Comparison of ENCODE assay signal across 12 cellular contexts in the genomic region with DNA sequence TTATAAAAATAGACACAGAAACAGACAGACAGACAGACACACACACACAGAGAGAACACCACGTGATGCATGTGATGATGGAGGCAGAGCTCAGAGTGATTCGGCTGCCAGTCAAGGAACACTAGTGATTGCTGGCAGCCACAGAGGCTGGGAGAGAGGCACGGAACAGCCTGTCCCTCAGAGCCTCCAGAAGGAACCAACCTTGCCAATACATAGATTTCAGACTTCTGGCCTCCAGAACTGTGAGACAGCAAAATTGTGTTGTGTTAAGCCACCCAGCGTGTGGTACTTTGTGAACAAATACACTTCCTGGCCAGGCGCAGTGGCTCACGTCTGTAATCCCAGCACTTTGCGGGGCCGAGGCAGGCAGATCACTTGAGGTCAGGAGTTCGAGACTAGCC. TPM values are rescaled to one million over a fixed set of nuclear protein-coding genes. Genes with fewer than 3 reads are reported as not detected.
DNase-seq lines count a peak whose midpoint lies in the region; ATAC-seq and TF ChIP-seq lines count a peak whose summit lies in the region.
"Had no signal": no experiment of that assay in that cellular context is flagged by ENCODE, and none has a peak within 500 bp of the region (broad histone marks: within the 10 kb centered on the region; RNA-seq: fewer than 3 reads in every experiment).

No MANE protein-coding gene starts in this region.

- no peaks in the 10 kb centered on the region for H3K9me3 Mint-ChIP-seq in nephron progenitor cell

- H3K36me3 Mint-ChIP-seq in nephron progenitor cell (ENCODE audit: low read depth), result no peaks in the 10 kb centered on the region

- intact Hi-C loops in upper lobe of right lung (cut with DNase I), result no loop called here

- no peak overlapping the region for H3K4me3 Mint-ChIP-seq in nephron progenitor cell

- WGBS in gastroesophageal sphincter (ENCODE audit: low coverage in 1 of 2), 2 donors, result 76% methylated on average over 6 of the region's 9 CpGs; no CpG with 5 or more reads in 1 of the 2 donors

- no peak for TF ChIP-seq POLR2A in gastroesophageal sphincter (IDR thresholded peaks at IDR 0.05)

- H3K4me1 ChIP-seq in RWPE2 (ENCODE audit: insufficient read depth, poor library complexity, severe bottlenecking) (peaks cover 12% of the 10 kb centered on the region), gastroesophageal sphincter (peaks cover 0 to 37% (median 0%) of the 10 kb centered on the region in 3 donors), upper lobe of right lung (no peaks in the 10 kb centered on the region)

- no peaks in the 10 kb centered on the region for H3K27me3 ChIP-seq in RWPE2 (ENCODE audit: insufficient read depth, poor library complexity, severe bottlenecking)
- H3K27me3 ChIP-seq in gastroesophageal sphincter, result no peaks in the 10 kb centered on the region
- H3K27me3 ChIP-seq in upper lobe of right lung, result no peaks in the 10 kb centered on the region

- TF ChIP-seq CTCF in RWPE2 (IDR thresholded peaks at IDR 0.05; ENCODE audit: poor library complexity, severe bottlenecking) (no peak), gastroesophageal sphincter (IDR thresholded peaks at IDR 0.05) (no peak), nephron progenitor cell (IDR thresholded peaks at IDR 0.05) (no peak), upper lobe of right lung (IDR thresholded peaks at IDR 0.05) (no peak)

- ATAC-seq in RWPE2 (ENCODE audit: low read depth) (no peak), gastroesophageal sphincter (peak; percentile 79), upper lobe of right lung (peak; percentile 26), HG02973 (IDR thresholded peaks at IDR 0.05; ENCODE audit: unreplicated experiment) (no peak), GM18907 (IDR thresholded peaks at IDR 0.05; ENCODE audit: unreplicated experiment) (no peak)

- H3K4me3 ChIP-seq in RWPE2 (ENCODE audit: severe bottlenecking) (no peak overlapping the region), gastroesophageal sphincter (no peak overlapping the region), upper lobe of right lung (no peak overlapping the region)
- H3K4me3 ChIP-seq: SJCRH30 had no signal

- no peak overlapping the region for H3K27ac ChIP-seq in RWPE2 (ENCODE audit: poor library complexity, severe bottlenecking)
- H3K27ac ChIP-seq in gastroesophageal sphincter, result peak overlapping the region in 2 of 4 donors; percentile 65 to 66
- H3K27ac ChIP-seq in upper lobe of right lung, result no peak overlapping the region
- H3K27ac ChIP-seq: SJCRH30 had no signal

- peak; percentile 64 for DNase-seq in RWPE2 (ENCODE audit: low spot score)
- no peak for DNase-seq in nephron progenitor cell
- DNase-seq in upper lobe of right lung, result no peak
- no peak for DNase-seq in central memory CD4-positive, alpha-beta T cell
- DNase-seq: effector memory CD4-positive, alpha-beta T cell; mesendoderm; NCI-H187; NCI-H82; SJCRH30 had no signal

- H3K4me1 Mint-ChIP-seq in nephron progenitor cell, result peaks cover 42% of the 10 kb centered on the region

- H3K9me3 ChIP-seq in RWPE2 (ENCODE audit: severe bottlenecking) (no peaks in the 10 kb centered on the region), gastroesophageal sphincter (no peaks in the 10 kb centered on the region), upper lobe of right lung (no peaks in the 10 kb centered on the region)
- H3K9me3 ChIP-seq: SJCRH30 had no signal

- no peaks in the 10 kb centered on the region for H3K27me3 Mint-ChIP-seq in nephron progenitor cell (ENCODE audit: low read depth, poor library complexity)

- H3K27ac Mint-ChIP-seq in nephron progenitor cell, result peak overlapping the region; percentile 71

- TF ChIP-seq EP300 in gastroesophageal sphincter (IDR thresholded peaks at IDR 0.05), result no peak

- H3K36me3 ChIP-seq in RWPE2 (ENCODE audit: low read depth) (no peaks in the 10 kb centered on the region), gastroesophageal sphincter (no peaks in the 10 kb centered on the region), upper lobe of right lung (no peaks in the 10 kb centered on the region)
- H3K36me3 ChIP-seq: SJCRH30 had no signal

RNA-seq across cellular contexts. Expression of a gene that starts 9.5 kb away (rescaled TPM):
- total RNA-seq in gastroesophageal sphincter (1 to 10 TPM; 2.4 to 3.8 (median 2.8) TPM), upper lobe of right lung (43.2 TPM)

RNA-seq across cellular contexts. Expression of a gene that starts 30.5 kb away (rescaled TPM):
- total RNA-seq in gastroesophageal sphincter (10 to 100 TPM in 2 of 4 donors, 1 to 10 TPM in 2; 8.2 to 24.1 (median 12.9) TPM), upper lobe of right lung (6.8 TPM)

Comparison
In these comparisons a context has a peak if more than half of its experiments do, and no peak if none do; other contexts are left out.
1. ATAC-seq: peak in gastroesophageal sphincter (single experiment) and upper lobe of right lung (single experiment); none in RWPE2 (single experiment), HG02973 (single experiment) and GM18907 (single experiment).